In the genomic region with DNA sequence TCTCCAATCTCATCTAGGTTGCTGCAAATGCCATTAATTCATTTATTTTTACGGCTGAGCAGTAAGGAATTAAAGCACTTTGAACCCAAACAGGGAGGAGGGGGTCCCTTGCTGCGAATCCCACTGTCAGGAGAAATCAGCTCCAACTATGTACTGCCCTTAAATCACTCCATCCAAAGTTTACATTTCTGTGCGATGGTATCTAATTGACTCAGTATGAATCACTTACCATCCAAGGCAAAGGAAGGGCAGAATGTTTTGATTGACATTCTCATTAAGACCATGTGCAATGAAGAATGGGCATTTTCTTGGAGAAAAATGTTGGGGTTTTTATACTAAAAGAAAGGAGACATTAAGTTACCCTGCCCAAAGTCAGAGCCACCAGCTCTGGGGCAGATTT, we compare ENCODE assay signal across 21 cellular contexts. TPM values are rescaled to one million over a fixed set of nuclear protein-coding genes. Genes with fewer than 3 reads are reported as not detected.
A peak's percentile ranks its signal among the peaks of the same experiment; 100 is the strongest.
DNase-seq lines count a peak whose midpoint lies in the region; ATAC-seq and TF ChIP-seq lines count a peak whose summit lies in the region.
"Had no signal": no experiment of that assay in that cellular context is flagged by ENCODE, and none has a peak within 500 bp of the region (broad histone marks: within the 10 kb centered on the region; RNA-seq: fewer than 3 reads in every experiment).

No MANE protein-coding gene starts in this region.

- H3K4me1 Mint-ChIP-seq in HFFc6 (ENCODE audit: low read depth) = peaks cover 83% of the 10 kb centered on the region
- H3K4me1 Mint-ChIP-seq in progenitor cell of endocrine pancreas (ENCODE audit: low read depth) = no peaks in the 10 kb centered on the region
- H3K4me1 Mint-ChIP-seq: activated naive CD4-positive, alpha-beta T cell treated with anti-CD3 and anti-CD28 coated beads, Interleukin-2, amount 50 U/mL, for 24 hours; mesothelial cell of epicardium; stimulated activated naive B cell treated with anti-CD40 and anti-IgM and Interleukin-4, amounts not matched to agents 10 μg/mL and 1 μg/mL and 100 μg/mL, for 72 hours had no signal

- H3K36me3 Mint-ChIP-seq in HFFc6 (ENCODE audit: low read depth) (peaks cover 7% of the 10 kb centered on the region), progenitor cell of endocrine pancreas (ENCODE audit: insufficient read depth) (no peaks in the 10 kb centered on the region)
- H3K36me3 Mint-ChIP-seq: activated naive CD4-positive, alpha-beta T cell treated with anti-CD3 and anti-CD28 coated beads, Interleukin-2, amount 50 U/mL, for 24 hours; mesothelial cell of epicardium; stimulated activated naive B cell treated with anti-CD40 and anti-IgM and Interleukin-4, amounts not matched to agents 10 μg/mL and 1 μg/mL and 100 μg/mL, for 72 hours had no signal

- H3K27ac Mint-ChIP-seq in HFFc6 (peak overlapping the region; percentile 78), progenitor cell of endocrine pancreas (no peak overlapping the region)
- H3K27ac Mint-ChIP-seq: activated naive CD4-positive, alpha-beta T cell treated with anti-CD3 and anti-CD28 coated beads, Interleukin-2, amount 50 U/mL, for 24 hours; mesothelial cell of epicardium; nephron; stimulated activated naive B cell treated with anti-CD40 and anti-IgM and Interleukin-4, amounts not matched to agents 10 μg/mL and 1 μg/mL and 100 μg/mL, for 72 hours had no signal

- H3K9me3 Mint-ChIP-seq in HFFc6 (peaks cover 7% of the 10 kb centered on the region), progenitor cell of endocrine pancreas (ENCODE audit: low read depth) (peaks cover 5% of the 10 kb centered on the region)
- H3K9me3 Mint-ChIP-seq: activated naive CD4-positive, alpha-beta T cell treated with anti-CD3 and anti-CD28 coated beads, Interleukin-2, amount 50 U/mL, for 24 hours; stimulated activated naive B cell treated with anti-CD40 and anti-IgM and Interleukin-4, amounts not matched to agents 10 μg/mL and 1 μg/mL and 100 μg/mL, for 72 hours had no signal

- no peaks in the 10 kb centered on the region; the same call in 1 of the 2 replicates for H3K27me3 Mint-ChIP-seq in HFFc6 (ENCODE audit: insufficient read depth)
- H3K27me3 Mint-ChIP-seq in progenitor cell of endocrine pancreas = peaks cover 27% of the 10 kb centered on the region

- TF ChIP-seq CTCF in HFFc6 (IDR thresholded peaks at IDR 0.05) = no peak
- TF ChIP-seq CTCF in fibroblast of pulmonary artery (IDR thresholded peaks at IDR 0.05; ENCODE audit: low read length, missing control alignments) = no peak
- TF ChIP-seq CTCF in progenitor cell of endocrine pancreas (IDR thresholded peaks at IDR 0.05; ENCODE audit: unreplicated experiment) = no peak

- no peak for ATAC-seq in HG02885 (IDR thresholded peaks at IDR 0.05; ENCODE audit: poor library complexity, unreplicated experiment)
- ATAC-seq: left cardiac atrium; Right ventricle myocardium inferior; stimulated activated naive B cell treated with anti-CD40 and anti-IgM and Interleukin-4, amounts not matched to agents 10 μg/mL and 1 μg/mL and 100 μg/mL, for 72 hours had no signal

- H3K4me3 Mint-ChIP-seq in HFFc6 (peak overlapping the region; percentile 73), progenitor cell of endocrine pancreas (ENCODE audit: low read depth) (no peak overlapping the region)
- H3K4me3 Mint-ChIP-seq: activated naive CD4-positive, alpha-beta T cell treated with anti-CD3 and anti-CD28 coated beads, Interleukin-2, amount 50 U/mL, for 24 hours; mesothelial cell of epicardium; nephron; stimulated activated naive B cell treated with anti-CD40 and anti-IgM and Interleukin-4, amounts not matched to agents 10 μg/mL and 1 μg/mL and 100 μg/mL, for 72 hours had no signal

- H3K4me3 ChIP-seq in fibroblast of pulmonary artery (replicated peaks; ENCODE audit: low read depth, low read length) = no peak overlapping the region
- H3K4me3 ChIP-seq: coronary artery, sigmoid colon, tibial artery had no signal

- DNase-seq in HFFc6 (peak; percentile 79), amniotic stem cell (lab: John Stamatoyannopoulos, UW) (peak; percentile 27), fibroblast of pulmonary artery (ENCODE audit: low read depth) (peak; percentile 13), progenitor cell of endocrine pancreas (ENCODE audit: low spot score, unreplicated experiment) (no peak), COR-L47 (lab: John Stamatoyannopoulos, UW) (no peak), NK-92 (lab: John Stamatoyannopoulos, UW; ENCODE audit: unreplicated experiment) (no peak)
- DNase-seq: activated CD4-positive, alpha-beta T cell treated with anti-CD3 and anti-CD28 coated beads for 1 hour; BE2C; Calu3; left cardiac atrium; NCI-H2171 treated with DMSO at 0.1 percent for 48 hours; NCI-H69; sigmoid colon; stimulated activated naive B cell treated with anti-CD40 and anti-IgM and Interleukin-4, amounts not matched to agents 10 μg/mL and 1 μg/mL and 100 μg/mL, for 72 hours; tibial artery had no signal

RNA-seq across cellular contexts. Expression of a gene that starts 47.7 kb away (rescaled TPM):
- total RNA-seq in HFFc6 (2021; fragmentation: NEBNext Ultra II Directional; extraction: Animal tissue kit (Norgen Biotek cat#: 25700)) = 10 to 100 TPM; 22.0 to 51.1 (median 27.5) TPM
- 10.9 and 12.3 TPM in 2 replicates for total RNA-seq in progenitor cell of endocrine pancreas

Comparison
In these comparisons a context has a peak if more than half of its experiments do, and no peak if none do; other contexts are left out.
1. DNase-seq: peak in HFFc6 (single experiment), amniotic stem cell (single experiment) and fibroblast of pulmonary artery (single experiment); none in progenitor cell of endocrine pancreas (single experiment), COR-L47 (single experiment) and NK-92 (single experiment).